Comparison of ENCODE assay signal across 12 cellular contexts in the genomic region with DNA sequence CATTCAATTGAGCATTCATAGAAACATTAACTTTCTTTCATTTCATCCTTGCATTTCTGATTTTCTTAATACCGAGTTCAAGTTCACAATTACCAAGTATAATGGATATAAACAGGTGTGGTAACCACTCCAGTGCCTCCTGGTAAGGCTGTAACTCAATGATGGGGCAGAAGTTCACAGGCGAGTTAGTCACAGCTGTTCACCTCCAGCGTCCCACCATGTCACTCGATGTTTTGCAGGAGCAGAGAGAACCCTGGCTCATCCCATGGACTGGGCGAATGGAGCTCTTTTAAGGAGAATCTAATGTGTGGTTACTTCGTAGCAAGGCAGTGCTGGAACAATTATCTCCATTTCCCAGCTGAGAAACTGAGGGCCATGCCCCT.
A peak's percentile ranks its signal among the peaks of the same experiment; 100 is the strongest.
DNase-seq lines count a peak whose midpoint lies in the region; ATAC-seq and TF ChIP-seq lines count a peak whose summit lies in the region.
"Had no signal": no experiment of that assay in that cellular context is flagged by ENCODE, and none has a peak within 500 bp of the region (broad histone marks: within the 10 kb centered on the region; RNA-seq: fewer than 3 reads in every experiment).

No MANE protein-coding gene starts in this region.

- H3K27ac Mint-ChIP-seq in nephron = peak overlapping the region; percentile 43 to 85 (median 73)
- H3K27ac Mint-ChIP-seq: B cell; CD8-positive, alpha-beta T cell; H9 had no signal

- peaks cover 58% of the 10 kb centered on the region for H3K4me1 Mint-ChIP-seq in nephron

- peak overlapping the region in 1 of 3 experiments; percentile 40 for H3K4me3 Mint-ChIP-seq in nephron
- H3K4me3 Mint-ChIP-seq: B cell; CD8-positive, alpha-beta T cell; H9 had no signal

- H3K4me1 ChIP-seq in SJCRH30 = peaks cover 58% of the 10 kb centered on the region
- H3K4me1 ChIP-seq in gastroesophageal sphincter = no peaks in the 10 kb centered on the region
- no peaks in the 10 kb centered on the region for H3K4me1 ChIP-seq in left lung

- TF ChIP-seq POLR2A in gastroesophageal sphincter (IDR thresholded peaks at IDR 0.05) = no peak

- H3K9me3 ChIP-seq in SJCRH30 (replicated peaks) = no peaks in the 10 kb centered on the region
- H3K9me3 ChIP-seq in gastroesophageal sphincter = no peaks in the 10 kb centered on the region
- no peaks in the 10 kb centered on the region for H3K9me3 ChIP-seq in left lung
- H3K9me3 ChIP-seq: BLaER1 treated with 17β-estradiol and CSF1 and Interleukin-3, amounts not matched to agents 10 nM and 100 nM had no signal

- H3K9me3 Mint-ChIP-seq in nephron = no peaks in the 10 kb centered on the region
- H3K9me3 Mint-ChIP-seq: CD8-positive, alpha-beta T cell; H9 had no signal

- no peaks in the 10 kb centered on the region for H3K27me3 ChIP-seq in SJCRH30
- H3K27me3 ChIP-seq in gastroesophageal sphincter = peaks cover 32% of the 10 kb centered on the region
- no peaks in the 10 kb centered on the region for H3K27me3 ChIP-seq in left lung
- H3K27me3 ChIP-seq: BLaER1 treated with 17β-estradiol and CSF1 and Interleukin-3, amounts not matched to agents 10 nM and 100 nM had no signal

- intact Hi-C loops in left lung (cut with DNase I) = no loop called here

- H3K27me3 Mint-ChIP-seq in nephron (ENCODE audit: low read depth) = peaks cover 28% of the 10 kb centered on the region

- TF ChIP-seq CTCF in nephron (IDR thresholded peaks at IDR 0.05; ENCODE audit: unreplicated experiment in 3 of 3) = no peak
- TF ChIP-seq CTCF in gastroesophageal sphincter (IDR thresholded peaks at IDR 0.05) = no peak
- no peak for TF ChIP-seq CTCF in left lung (IDR thresholded peaks at IDR 0.05)

- ATAC-seq in gastroesophageal sphincter = no peak
- no peak for ATAC-seq in left lung
- ATAC-seq: CD8-positive, alpha-beta T cell had no signal

- TF ChIP-seq EP300 in gastroesophageal sphincter (IDR thresholded peaks at IDR 0.05) = no peak

- DNase-seq in LHCN-M2 (ENCODE audit: low read depth) (peak; percentile 72), NCI-H2171 treated with DMSO at 0.1 percent for 48 hours (lab: John Stamatoyannopoulos, UW) (peak; percentile 89), SJCRH30 (peak; percentile 95 to 99), retina (no peak), left lung (no peak)
- DNase-seq: Calu3; CD8-positive, alpha-beta T cell; H9 had no signal

- peak overlapping the region; percentile 99 for H3K27ac ChIP-seq in SJCRH30
- H3K27ac ChIP-seq in gastroesophageal sphincter = no peak overlapping the region
- H3K27ac ChIP-seq in left lung = no peak overlapping the region
- H3K27ac ChIP-seq: BLaER1 treated with 17β-estradiol and CSF1 and Interleukin-3, amounts not matched to agents 10 nM and 100 nM had no signal

- 81 to 89% methylated on average over 4 to 6 of the region's 6 CpGs for WGBS in gastroesophageal sphincter (ENCODE audit: low coverage in 1 of 2), 2 donors

- no peaks in the 10 kb centered on the region for H3K36me3 ChIP-seq in SJCRH30
- H3K36me3 ChIP-seq in gastroesophageal sphincter = no peaks in the 10 kb centered on the region
- no peaks in the 10 kb centered on the region for H3K36me3 ChIP-seq in left lung
- H3K36me3 ChIP-seq: BLaER1 treated with 17β-estradiol and CSF1 and Interleukin-3, amounts not matched to agents 10 nM and 100 nM had no signal

- H3K36me3 Mint-ChIP-seq in nephron (ENCODE audit: low read depth) = no peaks in the 10 kb centered on the region
- H3K36me3 Mint-ChIP-seq: CD8-positive, alpha-beta T cell had no signal

- H3K4me3 ChIP-seq in SJCRH30 (peak overlapping the region; percentile 2), gastroesophageal sphincter (no peak overlapping the region), left lung (no peak overlapping the region)
- H3K4me3 ChIP-seq: BLaER1 treated with 17β-estradiol and CSF1 and Interleukin-3, amounts not matched to agents 10 nM and 100 nM had no signal

Comparison
In these comparisons a context has a peak if more than half of its experiments do, and no peak if none do; other contexts are left out.
1. DNase-seq: peak in LHCN-M2 (single experiment), NCI-H2171 treated with DMSO at 0.1 percent for 48 hours (single experiment) and SJCRH30 (2 of 2); none in retina (single experiment) and left lung (0 of 2).